ENCODE assay signal across 26 cellular contexts in genomic region chr12:91974541-91974940, GRCh38.
DNase-seq lines count a peak whose midpoint lies in the region; ATAC-seq lines count a peak whose summit lies in the region.
"Had no signal": no experiment of that assay in that cellular context is flagged by ENCODE, and none has a peak within 500 bp of the region (broad histone marks: within the 10 kb centered on the region; RNA-seq: fewer than 3 reads in every experiment).

No MANE protein-coding gene starts in this region.

- ATAC-seq in HG02885 (IDR thresholded peaks at IDR 0.05; ENCODE audit: poor library complexity, unreplicated experiment): no peak
- ATAC-seq in HG02623 (IDR thresholded peaks at IDR 0.05; ENCODE audit: unreplicated experiment): no peak
- ATAC-seq: activated naive CD8-positive, alpha-beta T cell treated with anti-CD3 and anti-CD28 coated beads, Interleukin-2, amount 50 U/mL, for 24 hours; CD8-positive, alpha-beta T cell; foreskin keratinocyte; heart right ventricle; stimulated activated naive B cell treated with anti-CD40 and anti-IgM and Interleukin-4, amounts not matched to agents 10 μg/mL and 1 μg/mL and 100 μg/mL, for 72 hours had no signal

- peak; percentile 27 for DNase-seq in DMS 273 (lab: John Stamatoyannopoulos, UW; ENCODE audit: unreplicated experiment)
- DNase-seq in DMS 273 treated with DMSO at 0.1 percent for 48 hours (lab: John Stamatoyannopoulos, UW): no peak
- DNase-seq in amniotic epithelial cell (ENCODE audit: low read depth): peak; percentile 62
- DNase-seq in hepatic stellate cell (ENCODE audit: low spot score): peak; percentile 15
- DNase-seq in midbrain (lab: John Stamatoyannopoulos, UW): no peak
- no peak for DNase-seq in stimulated activated naive CD4-positive, alpha-beta T cell (lab: John Stamatoyannopoulos, UW)
- DNase-seq: activated CD4-positive, alpha-beta T cell treated with anti-CD3 and anti-CD28 coated beads, Interleukin-2, amount 10 ng/mL, durations not matched to agents 24 days and 14 days; activated gamma-delta T cell; activated naive CD8-positive, alpha-beta T cell treated with anti-CD3 and anti-CD28 coated beads, Interleukin-2, amount 50 U/mL, for 24 hours; activated T-cell treated with anti-CD3 and anti-CD28 coated beads, Interleukin-2, amount 50 U/mL, for 1 hour; AML-193; CD8-positive, alpha-beta T cell; DMS153; foreskin keratinocyte; H9; heart right ventricle; MM.1S; NCI-H2081 treated with DMSO at 0.1 percent for 48 hours; NCI-H226; NCI-H748 treated with DMSO at 0.1 percent for 48 hours; RPMI8226; sigmoid colon; stimulated activated CD4-positive, alpha-beta T cell treated with anti-CD3 and anti-CD28 coated beads, Interleukin-15, amount 100 ng/mL, for 24 hours; stimulated activated naive B cell treated with anti-CD40 and anti-IgM and Interleukin-4, amounts not matched to agents 10 μg/mL and 1 μg/mL and 100 μg/mL, for 72 hours had no signal

Comparison
In these comparisons a context has a peak if more than half of its experiments do, and no peak if none do; other contexts are left out.
1. DNase-seq: peak in DMS 273 (single experiment), amniotic epithelial cell (single experiment) and hepatic stellate cell (single experiment); none in DMS 273 treated with DMSO at 0.1 percent for 48 hours (single experiment), midbrain (single experiment) and stimulated activated naive CD4-positive, alpha-beta T cell (0 of 6).